8 cellular contexts compared by ENCODE assay signal in genomic region chr20:16575390-16576140, GRCh38. TPM values are rescaled to one million over a fixed set of nuclear protein-coding genes. Genes with fewer than 3 reads are reported as not detected.
DNase-seq lines count a peak whose midpoint lies in the region; ATAC-seq lines count a peak whose summit lies in the region.

No MANE protein-coding gene starts in this region.

- intact Hi-C loops in activated CD4-positive, alpha-beta T cell treated with anti-CD3 and anti-CD28 coated beads for 36 hours (cut with DNase I, micrococcal nuclease), result loop anchor here in 1 of 2 experiments (5.0 to 10.0 kb wide), 3 partner anchors 989 to 1989 kb away; partner anchors contain the start of genes SMIM26 and ZNF133

- H3K4me3 ChIP-seq in iPS DF 6.9 (ENCODE audit: low read length), result peak overlapping the region; percentile 43; the same call in 1 of the 2 replicates

- H3K27ac ChIP-seq in iPS DF 6.9 (ENCODE audit: low read length), result no peak overlapping the region

- peak; percentile 20 for DNase-seq in activated CD4-positive, alpha-beta T cell treated with anti-CD3 and anti-CD28 coated beads for 36 hours
- no peak for DNase-seq in activated CD4-positive, alpha-beta T cell treated with anti-CD3 and anti-CD28 coated beads for 48 hours
- DNase-seq in activated T-cell treated with anti-CD3 and anti-CD28 coated beads, Interleukin-2, amount 50 U/mL, for 72 hours, result no peak
- no peak for DNase-seq in iPS DF 6.9 (ENCODE audit: low read depth, low spot score)
- DNase-seq in globus pallidus (ENCODE audit: low spot score), result no peak
- DNase-seq in cerebellar nuclear complex (lab: John Stamatoyannopoulos, UW), result no peak

- no peaks in the 10 kb centered on the region for H3K27me3 Mint-ChIP-seq in activated CD4-positive, alpha-beta T cell treated with anti-CD3 and anti-CD28 coated beads for 36 hours
- H3K27me3 Mint-ChIP-seq in activated T-cell treated with anti-CD3 and anti-CD28 coated beads, Interleukin-2, amount 50 U/mL, for 72 hours (ENCODE audit: low read depth), result no peaks in the 10 kb centered on the region
- no peaks in the 10 kb centered on the region for H3K27me3 Mint-ChIP-seq in stimulated activated memory B cell treated with anti-CD40 and anti-IgM and Interleukin-4, amounts not matched to agents 10 μg/mL and 1 μg/mL and 100 μg/mL, for 72 hours

- no peaks in the 10 kb centered on the region for H3K36me3 Mint-ChIP-seq in activated CD4-positive, alpha-beta T cell treated with anti-CD3 and anti-CD28 coated beads for 36 hours (ENCODE audit: low read depth)
- H3K36me3 Mint-ChIP-seq in activated T-cell treated with anti-CD3 and anti-CD28 coated beads, Interleukin-2, amount 50 U/mL, for 72 hours (ENCODE audit: insufficient read depth in 2 of 2), result peaks cover 0 to 2% of the 10 kb centered on the region in 2 donors
- H3K36me3 Mint-ChIP-seq in stimulated activated memory B cell treated with anti-CD40 and anti-IgM and Interleukin-4, amounts not matched to agents 10 μg/mL and 1 μg/mL and 100 μg/mL, for 72 hours, result no peaks in the 10 kb centered on the region

- ATAC-seq in activated CD4-positive, alpha-beta T cell treated with anti-CD3 and anti-CD28 coated beads for 36 hours, result no peak
- no peak for ATAC-seq in activated T-cell treated with anti-CD3 and anti-CD28 coated beads, Interleukin-2, amount 50 U/mL, for 72 hours (replicated peaks in 1 of 2)
- ATAC-seq in stimulated activated memory B cell treated with anti-CD40 and anti-IgM and Interleukin-4, amounts not matched to agents 10 μg/mL and 1 μg/mL and 100 μg/mL, for 72 hours, result no peak
- ATAC-seq in HG03342 (IDR thresholded peaks at IDR 0.05; ENCODE audit: unreplicated experiment), result no peak

- H3K36me3 ChIP-seq in iPS DF 6.9 (ENCODE audit: control insufficient read depth, insufficient read depth, low read length), result no peaks in the 10 kb centered on the region

- no CpG with 5 or more reads among the region's 18 CpGs for WGBS in iPS DF 6.9 (ENCODE audit: insufficient coverage, insufficient read length)

- H3K4me1 Mint-ChIP-seq in activated CD4-positive, alpha-beta T cell treated with anti-CD3 and anti-CD28 coated beads for 36 hours, result peaks cover 40% of the 10 kb centered on the region
- H3K4me1 Mint-ChIP-seq in activated T-cell treated with anti-CD3 and anti-CD28 coated beads, Interleukin-2, amount 50 U/mL, for 72 hours (ENCODE audit: low read depth), result peaks cover 31% of the 10 kb centered on the region
- H3K4me1 Mint-ChIP-seq in stimulated activated memory B cell treated with anti-CD40 and anti-IgM and Interleukin-4, amounts not matched to agents 10 μg/mL and 1 μg/mL and 100 μg/mL, for 72 hours, result peaks cover 35% of the 10 kb centered on the region

- CTCF ChIA-PET in activated CD4-positive, alpha-beta T cell treated with anti-CD3 and anti-CD28 coated beads for 36 hours (lab: Charles Lee), result interaction anchor here (0.7 to 0.8 kb wide), 2 partner anchors 16 to 24 kb away, joined by 3 read pairs; no protein-coding TSS in a partner anchor

- H3K4me1 ChIP-seq in iPS DF 6.9 (ENCODE audit: control insufficient read depth, insufficient read depth, low read length), result no peaks in the 10 kb centered on the region

- H3K4me3 Mint-ChIP-seq in activated CD4-positive, alpha-beta T cell treated with anti-CD3 and anti-CD28 coated beads for 36 hours, result peak overlapping the region; percentile 85
- peak overlapping the region; percentile 88 to 98 for H3K4me3 Mint-ChIP-seq in activated T-cell treated with anti-CD3 and anti-CD28 coated beads, Interleukin-2, amount 50 U/mL, for 72 hours
- peak overlapping the region; percentile 77 for H3K4me3 Mint-ChIP-seq in stimulated activated memory B cell treated with anti-CD40 and anti-IgM and Interleukin-4, amounts not matched to agents 10 μg/mL and 1 μg/mL and 100 μg/mL, for 72 hours

- H3K27me3 ChIP-seq in iPS DF 6.9 (ENCODE audit: control insufficient read depth, insufficient read depth, low read length), result no peaks in the 10 kb centered on the region

- H3K27ac Mint-ChIP-seq in activated CD4-positive, alpha-beta T cell treated with anti-CD3 and anti-CD28 coated beads for 36 hours, result peak overlapping the region; percentile 75
- H3K27ac Mint-ChIP-seq in activated T-cell treated with anti-CD3 and anti-CD28 coated beads, Interleukin-2, amount 50 U/mL, for 72 hours, result peak overlapping the region; percentile 77
- H3K27ac Mint-ChIP-seq in stimulated activated memory B cell treated with anti-CD40 and anti-IgM and Interleukin-4, amounts not matched to agents 10 μg/mL and 1 μg/mL and 100 μg/mL, for 72 hours, result peak overlapping the region; percentile 73

- POLR2A ChIA-PET in activated CD4-positive, alpha-beta T cell treated with anti-CD3 and anti-CD28 coated beads for 36 hours (lab: Charles Lee), result interaction anchor here (0.6 kb wide), 1 partner anchor 1132 kb away, joined by 3 read pairs; no protein-coding TSS in a partner anchor

- no peaks in the 10 kb centered on the region for H3K9me3 ChIP-seq in iPS DF 6.9 (ENCODE audit: control insufficient read depth, insufficient read depth, low read length)

- H3K9me3 Mint-ChIP-seq in activated CD4-positive, alpha-beta T cell treated with anti-CD3 and anti-CD28 coated beads for 36 hours (ENCODE audit: low read depth), result no peaks in the 10 kb centered on the region
- peaks cover 0 to 2% of the 10 kb centered on the region in 2 donors for H3K9me3 Mint-ChIP-seq in activated T-cell treated with anti-CD3 and anti-CD28 coated beads, Interleukin-2, amount 50 U/mL, for 72 hours
- no peaks in the 10 kb centered on the region for H3K9me3 Mint-ChIP-seq in stimulated activated memory B cell treated with anti-CD40 and anti-IgM and Interleukin-4, amounts not matched to agents 10 μg/mL and 1 μg/mL and 100 μg/mL, for 72 hours

RNA-seq across cellular contexts. Expression of gene KIF16B, which starts 2.3 kb away (rescaled TPM):
- total RNA-seq in activated CD4-positive, alpha-beta T cell treated with anti-CD3 and anti-CD28 coated beads for 36 hours, result 1 to 10 TPM; 7.5 to 8.7 TPM
- 1 to 10 TPM; 6.0 to 7.3 TPM for total RNA-seq in activated T-cell treated with anti-CD3 and anti-CD28 coated beads, Interleukin-2, amount 50 U/mL, for 72 hours
